In the genomic region with DNA sequence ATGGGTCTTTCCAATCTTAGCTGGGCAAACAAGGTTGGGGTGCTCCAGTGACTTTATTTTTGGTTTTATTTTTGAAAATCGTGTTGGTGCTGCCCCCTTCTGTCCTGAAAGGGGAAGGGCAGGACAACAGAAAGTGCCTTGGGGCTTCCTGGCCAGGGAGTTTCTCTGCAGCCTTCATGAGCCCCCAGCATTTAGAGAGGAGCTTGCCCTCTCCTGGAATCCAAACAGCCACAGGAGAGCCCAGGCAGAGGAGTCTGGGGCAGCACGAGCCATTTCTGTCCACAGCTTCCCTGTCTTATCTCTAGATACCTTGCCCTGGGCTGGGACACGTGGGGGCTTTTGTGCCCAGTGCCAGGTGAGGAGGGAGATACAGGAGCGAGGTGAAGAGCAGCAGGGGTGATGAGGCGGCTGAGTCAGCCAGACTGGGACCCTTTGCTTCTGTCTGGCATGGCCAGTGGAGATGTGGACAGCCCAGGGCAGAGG, we compare ENCODE assay signal across 8 cellular contexts. TPM values are rescaled to one million over a fixed set of nuclear protein-coding genes. Genes with fewer than 3 reads are reported as not detected.
DNase-seq lines count a peak whose midpoint lies in the region; ATAC-seq and TF ChIP-seq lines count a peak whose summit lies in the region.

No MANE protein-coding gene starts in this region.

- no peaks in the 10 kb centered on the region for H3K9me3 ChIP-seq in HEK293 (ENCODE audit: control insufficient read depth, insufficient read depth, low read depth, low read length)
- no peaks in the 10 kb centered on the region for H3K9me3 ChIP-seq in left lung
- H3K9me3 ChIP-seq in thyroid gland = no peaks in the 10 kb centered on the region

- ATAC-seq in left lung = peak; percentile 27
- no peak for ATAC-seq in HG02981 (IDR thresholded peaks at IDR 0.05; ENCODE audit: unreplicated experiment)

- no peaks in the 10 kb centered on the region for H3K27me3 ChIP-seq in left lung
- no peaks in the 10 kb centered on the region for H3K27me3 ChIP-seq in thyroid gland

- peaks cover 0 to 3% of the 10 kb centered on the region in 2 experiments; a peak in 1 of 3 replicates for H3K36me3 ChIP-seq in HEK293 (ENCODE audit: control insufficient read depth in 2 of 2, insufficient read depth in 1 of 2, low read length in 2 of 2)
- peaks cover 0 to 17% of the 10 kb centered on the region in 2 donors for H3K36me3 ChIP-seq in left lung
- no peaks in the 10 kb centered on the region for H3K36me3 ChIP-seq in thyroid gland

- H3K27ac ChIP-seq in HEK293 (ENCODE audit: extremely low read depth, low read depth, low read length) (no peak overlapping the region), RWPE1 (no peak overlapping the region), left lung (no peak overlapping the region), thyroid gland (no peak overlapping the region)

- no peaks in the 10 kb centered on the region for H3K27me3 Mint-ChIP-seq in MCF 10A (ENCODE audit: insufficient read depth, unreplicated experiment)

- DNase-seq in COLO829 (ENCODE audit: low spot score) (peak; percentile 68), RWPE1 (ENCODE audit: low spot score) (no peak), MCF 10A (ENCODE audit: unreplicated experiment) (peak; percentile 56), left lung (peak in 1 of 2 donors; percentile 29), thyroid gland (peak in 1 of 2 donors; percentile 35), COR-L47 (lab: John Stamatoyannopoulos, UW) (no peak)

- POLR2A ChIA-PET in HEK293 (lab: Yijun Ruan, JAX) (interaction anchor here (0.8 to 1.5 kb wide), 3 partner anchors 167 to 188 kb away, joined by 3 to 5 read pairs (median 3); no protein-coding TSS in a partner anchor), RWPE1 (lab: Yijun Ruan, JAX; ENCODE audit: low non-redundant PET) (no interaction called here), MCF 10A (lab: Yijun Ruan, JAX) (interaction anchor here (0.7 to 3.7 kb wide), 10 partner anchors 16 to 188 kb away, joined by 3 to 42 read pairs (median 6); a partner anchor contains a TSS)

- H3K9me3 Mint-ChIP-seq in MCF 10A (ENCODE audit: unreplicated experiment) = no peaks in the 10 kb centered on the region

- H3K4me1 ChIP-seq in HEK293 (ENCODE audit: control insufficient read depth, insufficient read depth, low read length) (no peaks in the 10 kb centered on the region), left lung (peaks cover 3 to 36% of the 10 kb centered on the region in 2 donors), thyroid gland (peaks cover 0 to 6% of the 10 kb centered on the region in 2 donors)

- intact Hi-C loops in MCF 10A (cut with micrococcal nuclease) (loop anchor here (1.0 kb wide), 2 partner anchors 53 to 169 kb away; a partner anchor contains a TSS), left lung (cut with DNase I) (loop anchor here in 1 of 2 donors (10.0 kb wide), 1 partner anchor 159 kb away; a partner anchor contains a TSS), thyroid gland (cut with DNase I) (loop anchor here (5.0 kb wide), 1 partner anchor 166 kb away; no protein-coding TSS in a partner anchor)

- peaks cover 36% of the 10 kb centered on the region for H3K36me3 Mint-ChIP-seq in MCF 10A (ENCODE audit: insufficient read depth, unreplicated experiment)

- no peak overlapping the region for H3K27ac Mint-ChIP-seq in MCF 10A (ENCODE audit: low read depth, unreplicated experiment)

- WGBS in thyroid gland, 2 donors = 33 to 35% methylated on average over 3 to 5 of the region's 5 CpGs

- peaks cover 11% of the 10 kb centered on the region for H3K4me1 Mint-ChIP-seq in MCF 10A (ENCODE audit: insufficient read depth, unreplicated experiment)

- no peak overlapping the region for H3K4me3 Mint-ChIP-seq in MCF 10A (ENCODE audit: unreplicated experiment)

- CTCF ChIA-PET in HEK293 (lab: Yijun Ruan, JAX) (interaction anchor here (0.6 to 4.0 kb wide), 24 partner anchors 9 to 777 kb away, joined by 3 to 46 read pairs (median 4); a partner anchor contains a TSS), RWPE1 (lab: Yijun Ruan, JAX) (interaction anchor here (0.5 to 2.1 kb wide), 10 partner anchors 9 to 174 kb away, joined by 3 to 7 read pairs (median 3); a partner anchor contains a TSS), MCF 10A (lab: Yijun Ruan, JAX) (interaction anchor here (0.6 to 8.3 kb wide), 44 partner anchors 9 to 884 kb away, joined by 3 to 123 read pairs (median 5); a partner anchor contains a TSS)

- no peak overlapping the region for H3K4me3 ChIP-seq in HEK293 (ENCODE audit: low read depth, low read length)
- no peak overlapping the region for H3K4me3 ChIP-seq in left lung
- H3K4me3 ChIP-seq in thyroid gland (replicated peaks in 1 of 3) = no peak overlapping the region

- no TSS peak for BruUV-seq in MCF 10A (replicated peaks; lab: Mats Ljungman, UMichigan)

- no peak for TF ChIP-seq POLR2A in thyroid gland (IDR thresholded peaks at IDR 0.05)

- peak; percentile 17; the same call in 1 of the 2 replicates for TF ChIP-seq CTCF in HEK293 (tag by site-specific recombination; IDR thresholded peaks at IDR 0.05)
- peak; percentile 68 for TF ChIP-seq CTCF in RWPE1 (conservative IDR thresholded peaks at IDR 0.05; ENCODE audit: low read depth)
- peak; percentile 74 for TF ChIP-seq CTCF in MCF 10A (IDR thresholded peaks at IDR 0.05; ENCODE audit: unreplicated experiment)
- peak; percentile 80 to 95 for TF ChIP-seq CTCF in left lung (IDR thresholded peaks at IDR 0.05)
- TF ChIP-seq CTCF in thyroid gland (IDR thresholded peaks at IDR 0.05) = peak; percentile 65 to 79 (median 73)

TF ChIP-seq in HEK293, 187 proteins besides CTCF, POLR2A, EP300 and RAD21:
- TF ChIP-seq HOXC10 (CRISPR knock-in tag; IDR thresholded peaks at IDR 0.05) (no peak), SALL2 (tag by site-specific recombination; IDR thresholded peaks at IDR 0.05; ENCODE audit: borderline replicate concordance) (no peak), ZNF654 (tag by site-specific recombination; IDR thresholded peaks at IDR 0.05; ENCODE audit: low read depth) (peak; percentile 76), ZNF416 (tag by site-specific recombination; IDR thresholded peaks at IDR 0.05) (no peak)
- TF ChIP-seq, protein P1, sequence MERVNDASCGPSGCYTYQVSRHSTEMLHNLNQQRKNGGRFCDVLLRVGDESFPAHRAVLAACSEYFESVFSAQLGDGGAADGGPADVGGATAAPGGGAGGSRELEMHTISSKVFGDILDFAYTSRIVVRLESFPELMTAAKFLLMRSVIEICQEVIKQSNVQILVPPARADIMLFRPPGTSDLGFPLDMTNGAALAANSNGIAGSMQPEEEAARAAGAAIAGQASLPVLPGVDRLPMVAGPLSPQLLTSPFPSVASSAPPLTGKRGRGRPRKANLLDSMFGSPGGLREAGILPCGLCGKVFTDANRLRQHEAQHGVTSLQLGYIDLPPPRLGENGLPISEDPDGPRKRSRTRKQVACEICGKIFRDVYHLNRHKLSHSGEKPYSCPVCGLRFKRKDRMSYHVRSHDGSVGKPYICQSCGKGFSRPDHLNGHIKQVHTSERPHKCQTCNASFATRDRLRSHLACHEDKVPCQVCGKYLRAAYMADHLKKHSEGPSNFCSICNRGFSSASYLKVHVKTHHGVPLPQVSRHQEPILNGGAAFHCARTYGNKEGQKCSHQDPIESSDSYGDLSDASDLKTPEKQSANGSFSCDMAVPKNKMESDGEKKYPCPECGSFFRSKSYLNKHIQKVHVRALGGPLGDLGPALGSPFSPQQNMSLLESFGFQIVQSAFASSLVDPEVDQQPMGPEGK (tag by site-specific recombination; IDR thresholded peaks at IDR 0.05) = 0 out of 2 replicates have a peak, but pooled peaks have one; percentile 24

RNA-seq across cellular contexts. Expression of a gene that starts 4.4 kb away (rescaled TPM):
- total RNA-seq in MCF 10A (2022) (49.8 and 55.7 TPM in 2 replicates), left lung (10 to 100 TPM; 65.9 to 72.7 TPM), thyroid gland (100 to 1,000 TPM in 1 of 4 donors, 10 to 100 TPM in 3; 39.2 to 153 (median 59.5) TPM)

RNA-seq across cellular contexts. Expression of a gene that starts 15.3 kb away (rescaled TPM):
- total RNA-seq in MCF 10A (2022) (not detected in 2 replicates), left lung (1 to 10 TPM; 1.2 to 2.3 TPM), thyroid gland (1 to 10 TPM in 2 of 4 donors, not detected in 2; 2.8 to 4.5 TPM)

RNA-seq across cellular contexts. Expression of a gene that starts 16.7 kb away (rescaled TPM):
- total RNA-seq in MCF 10A (2022) = 34.6 and 40.2 TPM in 2 replicates
- total RNA-seq in left lung = 10 to 100 TPM; 30.3 to 45.8 TPM
- total RNA-seq in thyroid gland = 10 to 100 TPM; 18.0 to 53.4 (median 37.3) TPM

RNA-seq across cellular contexts. Expression of a gene that starts 21.2 kb away (rescaled TPM):
- total RNA-seq in MCF 10A (2022) (13.1 and 16.7 TPM in 2 replicates), left lung (100 to 1,000 TPM; 403 to 693 TPM), thyroid gland (100 to 1,000 TPM; 132 to 545 (median 312) TPM)

RNA-seq across cellular contexts. Expression of a gene that starts 52.9 kb away (rescaled TPM):
- 6.0 and 11.5 TPM in 2 replicates for total RNA-seq in MCF 10A (2022)
- 100 to 1,000 TPM; 302 to 326 TPM for total RNA-seq in left lung
- total RNA-seq in thyroid gland = 100 to 1,000 TPM; 137 to 470 (median 255) TPM

Comparison
In these comparisons a context has a peak if more than half of its experiments do, and no peak if none do; other contexts are left out.
1. DNase-seq: peak in COLO829 (single experiment) and MCF 10A (single experiment); none in RWPE1 (single experiment) and COR-L47 (single experiment).
2. CTCF ChIP-seq: peak in every context shown above with its lines; median percentile 88 in left lung; 74 in MCF 10A; 73 in thyroid gland; 68 in RWPE1; 17 in HEK293.